Comparison of ENCODE assay signal across 20 cellular contexts in genomic region chr3:158074591-158074990, GRCh38. TPM values are rescaled to one million over a fixed set of nuclear protein-coding genes. Genes with fewer than 3 reads are reported as not detected.
A peak's percentile ranks its signal among the peaks of the same experiment; 100 is the strongest.
DNase-seq lines count a peak whose midpoint lies in the region.
"Had no signal": no experiment of that assay in that cellular context is flagged by ENCODE, and none has a peak within 500 bp of the region (broad histone marks: within the 10 kb centered on the region; RNA-seq: fewer than 3 reads in every experiment).

No MANE protein-coding gene starts in this region.

- H3K27ac Mint-ChIP-seq in T-helper 2 cell treated with Interferon-gamma antibody and Interleukin-4, amounts not matched to agents 5 μg/mL and 100 μg/mL, for 36 hours, result no peak overlapping the region
- H3K27ac Mint-ChIP-seq: B cell; CD4-positive, alpha-beta T cell; CD8-positive, alpha-beta T cell had no signal

- no peaks in the 10 kb centered on the region for H3K36me3 Mint-ChIP-seq in T-helper 2 cell treated with Interferon-gamma antibody and Interleukin-4, amounts not matched to agents 5 μg/mL and 100 μg/mL, for 36 hours (ENCODE audit: low read depth)
- H3K36me3 Mint-ChIP-seq: CD8-positive, alpha-beta T cell had no signal

- H3K4me1 Mint-ChIP-seq in T-helper 2 cell treated with Interferon-gamma antibody and Interleukin-4, amounts not matched to agents 5 μg/mL and 100 μg/mL, for 36 hours (ENCODE audit: low read depth), result no peaks in the 10 kb centered on the region
- H3K4me1 Mint-ChIP-seq: B cell had no signal

- H3K4me2 ChIP-seq in BLaER1, result peak overlapping the region; percentile 52
- H3K4me2 ChIP-seq: A549 had no signal

- H3K4me3 ChIP-seq in BLaER1, result no peak overlapping the region
- no peak overlapping the region for H3K4me3 ChIP-seq in adipocyte (ENCODE audit: low read length)
- H3K4me3 ChIP-seq in MG63, result no peak overlapping the region
- H3K4me3 ChIP-seq: A549, GM12878 had no signal

- H3K4me1 ChIP-seq in BLaER1 (peaks cover 15% of the 10 kb centered on the region), adipocyte (ENCODE audit: control insufficient read depth, insufficient read depth, low read length) (no peaks in the 10 kb centered on the region)
- H3K4me1 ChIP-seq: A549, Caco-2 had no signal

- no peak overlapping the region for H3K9ac ChIP-seq in BLaER1
- H3K9ac ChIP-seq in adipocyte (ENCODE audit: low read length), result no peak overlapping the region

- peaks cover 2% of the 10 kb centered on the region for H3K27me3 Mint-ChIP-seq in T-helper 2 cell treated with Interferon-gamma antibody and Interleukin-4, amounts not matched to agents 5 μg/mL and 100 μg/mL, for 36 hours (ENCODE audit: low read depth)

- no peaks in the 10 kb centered on the region for H3K27me3 ChIP-seq in BLaER1
- H3K27me3 ChIP-seq in adipocyte (replicated peaks; ENCODE audit: control insufficient read depth, insufficient read depth, low read length), result no peaks in the 10 kb centered on the region
- 0 out of 2 replicates have a peak, but pooled peaks cover 2% of the 10 kb centered on the region for H3K27me3 ChIP-seq in MG63

- no peaks in the 10 kb centered on the region for H3K36me3 ChIP-seq in BLaER1
- no peaks in the 10 kb centered on the region for H3K36me3 ChIP-seq in adipocyte (ENCODE audit: control insufficient read depth, insufficient read depth, low read length, severe bottlenecking)
- no peaks in the 10 kb centered on the region for H3K36me3 ChIP-seq in MG63

- H3K9me3 Mint-ChIP-seq in T-helper 2 cell treated with Interferon-gamma antibody and Interleukin-4, amounts not matched to agents 5 μg/mL and 100 μg/mL, for 36 hours, result no peaks in the 10 kb centered on the region
- H3K9me3 Mint-ChIP-seq: CD4-positive, alpha-beta T cell; CD8-positive, alpha-beta T cell had no signal

- no peak overlapping the region for H3K4me3 Mint-ChIP-seq in T-helper 2 cell treated with Interferon-gamma antibody and Interleukin-4, amounts not matched to agents 5 μg/mL and 100 μg/mL, for 36 hours
- H3K4me3 Mint-ChIP-seq: B cell; CD4-positive, alpha-beta T cell; CD8-positive, alpha-beta T cell had no signal

- DNase-seq in EH (ENCODE audit: low read depth) (peak; percentile 6), RPMI7951 (ENCODE audit: low read depth) (peak; percentile 51), adipocyte (ENCODE audit: low read depth) (peak; percentile 24), middle frontal gyrus (ENCODE audit: extremely low spot score, low spot score) (no peak), MG63 (no peak)
- no peak for DNase-seq in T-helper 2 cell treated with Interferon-gamma antibody and Interleukin-4, amounts not matched to agents 5 μg/mL and 100 μg/mL, for 36 hours (ENCODE audit: low spot score)
- DNase-seq: AML-193; Caco-2; Calu3; CD4-positive, alpha-beta T cell; CD8-positive, alpha-beta T cell; DMS79 treated with DMSO at 0.1 percent for 48 hours; EL; GDM1 had no signal

- H3K9me3 ChIP-seq in BLaER1, result no peaks in the 10 kb centered on the region
- no peaks in the 10 kb centered on the region for H3K9me3 ChIP-seq in adipocyte (ENCODE audit: control insufficient read depth, low read length)
- H3K9me3 ChIP-seq in MG63, result no peaks in the 10 kb centered on the region
- H3K9me3 ChIP-seq: A549, Caco-2 had no signal

- no peak overlapping the region for H3K27ac ChIP-seq in BLaER1
- H3K27ac ChIP-seq: 22Rv1, A549, C4-2B had no signal

- H4K20me1 ChIP-seq in BLaER1, result no peaks in the 10 kb centered on the region

RNA-seq across cellular contexts. Expression of gene SHOX2, which starts 31.6 kb away (rescaled TPM):
- total RNA-seq in RPMI7951 (2014; rRNA removed; shearing (Covaris generic)), result 10.1 and 10.7 TPM in 2 replicates
- total RNA-seq in MG63 (2014; rRNA removed; shearing (Covaris generic); ENCODE audit: low replicate concordance), result 3.3 and 10.9 TPM in 2 replicates
- total RNA-seq: B cell; CD4-positive, alpha-beta T cell; CD8-positive, alpha-beta T cell had no signal

RNA-seq across cellular contexts. Expression of gene RSRC1, which starts 35.3 kb away (rescaled TPM):
- 65.3 and 83.5 TPM in 2 replicates for total RNA-seq in RPMI7951 (2014; rRNA removed; shearing (Covaris generic))
- 20.8 and 42.6 TPM in 2 replicates for total RNA-seq in MG63 (2014; rRNA removed; shearing (Covaris generic); ENCODE audit: low replicate concordance)

Comparison
In these comparisons a context has a peak if more than half of its experiments do, and no peak if none do; other contexts are left out.
1. DNase-seq: peak in EH (single experiment), RPMI7951 (single experiment) and adipocyte (single experiment); none in middle frontal gyrus (single experiment), MG63 (single experiment) and T-helper 2 cell treated with Interferon-gamma antibody and Interleukin-4, amounts not matched to agents 5 μg/mL and 100 μg/mL, for 36 hours (single experiment).